Comparison of ENCODE assay signal across 13 cellular contexts in the genomic region with DNA sequence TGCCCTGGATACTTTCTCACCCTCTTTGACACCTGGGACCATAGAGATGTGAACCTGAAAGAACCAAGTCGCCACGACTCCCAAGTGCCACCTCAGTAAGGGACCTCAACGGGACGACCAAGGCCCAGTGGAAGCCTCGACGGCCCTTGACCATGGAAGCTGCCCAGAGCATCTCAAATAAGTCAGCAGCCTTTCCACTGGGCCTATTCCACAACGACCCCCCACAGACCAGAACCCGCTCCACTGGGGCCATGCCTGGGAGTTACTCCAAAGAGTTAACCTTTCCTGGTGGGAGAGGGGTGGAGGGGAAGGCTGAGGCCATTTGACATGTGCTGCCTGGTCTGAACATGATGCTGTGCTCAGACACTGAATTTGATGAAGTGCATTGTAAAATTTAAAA.
DNase-seq lines count a peak whose midpoint lies in the region; ATAC-seq and TF ChIP-seq lines count a peak whose summit lies in the region.
"Had no signal": no experiment of that assay in that cellular context is flagged by ENCODE, and none has a peak within 500 bp of the region (broad histone marks: within the 10 kb centered on the region; RNA-seq: fewer than 3 reads in every experiment).

No MANE protein-coding gene starts in this region.

- no peaks in the 10 kb centered on the region for H3K27me3 Mint-ChIP-seq in activated CD4-positive, alpha-beta T cell treated with anti-CD3 and anti-CD28 coated beads for 36 hours
- H3K27me3 Mint-ChIP-seq in CD8-positive, alpha-beta T cell (ENCODE audit: low read depth) = no peaks in the 10 kb centered on the region
- H3K27me3 Mint-ChIP-seq in brain = peaks cover 4% of the 10 kb centered on the region

- H3K4me2 ChIP-seq in osteoblast (ENCODE audit: insufficient read depth, low read length) = no peak overlapping the region

- 81 to 91% (median 88%) methylated on average over 8 of the region's 8 CpGs for WGBS in stomach, 5 donors

- intact Hi-C loops in activated CD4-positive, alpha-beta T cell treated with anti-CD3 and anti-CD28 coated beads for 36 hours (cut with DNase I, micrococcal nuclease) = loop anchor here in 1 of 2 experiments (2.0 kb wide), 1 partner anchor 147 kb away; the partner anchor contains the start of gene KLHL29
- intact Hi-C loops in CD8-positive, alpha-beta T cell (cut with DNase I, micrococcal nuclease) = loop anchor here in 1 of 2 experiments (5.0 kb wide), 1 partner anchor 155 kb away; no protein-coding TSS in a partner anchor
- intact Hi-C loops in stomach (cut with DNase I; ENCODE audit: low total_unique reads) = no loop called here

- peak overlapping the region; percentile 49 for H3K27ac ChIP-seq in CD8-positive, alpha-beta T cell (ENCODE audit: low read depth, low read length)
- no peak overlapping the region for H3K27ac ChIP-seq in osteoblast (ENCODE audit: low read depth, low read length)
- peak overlapping the region in 1 of 5 donors; percentile 78 for H3K27ac ChIP-seq in stomach
- H3K27ac ChIP-seq: left ventricle myocardium inferior, testis had no signal

- H3K36me3 ChIP-seq in CD8-positive, alpha-beta T cell (ENCODE audit: insufficient read depth, low read length) = no peaks in the 10 kb centered on the region
- H3K36me3 ChIP-seq in osteoblast (ENCODE audit: insufficient read depth, low read length) = no peaks in the 10 kb centered on the region
- H3K36me3 ChIP-seq in stomach = no peaks in the 10 kb centered on the region
- H3K36me3 ChIP-seq: left ventricle myocardium inferior had no signal

- peaks cover 50% of the 10 kb centered on the region for H3K4me1 ChIP-seq in CD8-positive, alpha-beta T cell (ENCODE audit: insufficient read depth, low read length)
- H3K4me1 ChIP-seq in osteoblast (ENCODE audit: insufficient read depth, low read length) (no peaks in the 10 kb centered on the region), stomach (peaks cover 0 to 21% (median 5%) of the 10 kb centered on the region in 4 donors)
- H3K4me1 ChIP-seq: left ventricle myocardium inferior had no signal

- H3K79me2 ChIP-seq in osteoblast (ENCODE audit: insufficient read depth, low read length) = no peaks in the 10 kb centered on the region

- TF ChIP-seq POLR2A in stomach (IDR thresholded peaks at IDR 0.05) = no peak

- H3K4me1 Mint-ChIP-seq in activated CD4-positive, alpha-beta T cell treated with anti-CD3 and anti-CD28 coated beads for 36 hours = peaks cover 32% of the 10 kb centered on the region
- peaks cover 47% of the 10 kb centered on the region for H3K4me1 Mint-ChIP-seq in CD8-positive, alpha-beta T cell (ENCODE audit: low read depth)
- peaks cover 88% of the 10 kb centered on the region for H3K4me1 Mint-ChIP-seq in brain

- no peaks in the 10 kb centered on the region for H3K9me3 Mint-ChIP-seq in activated CD4-positive, alpha-beta T cell treated with anti-CD3 and anti-CD28 coated beads for 36 hours (ENCODE audit: low read depth)
- H3K9me3 Mint-ChIP-seq in CD8-positive, alpha-beta T cell = no peaks in the 10 kb centered on the region
- peaks cover 0 to 3% (median 0%) of the 10 kb centered on the region in 5 experiments for H3K9me3 Mint-ChIP-seq in brain

- no peak for TF ChIP-seq CTCF in CD8-positive, alpha-beta T cell (IDR thresholded peaks at IDR 0.05)
- no peak for TF ChIP-seq CTCF in brain (conservative IDR thresholded peaks at IDR 0.05)
- no peak for TF ChIP-seq CTCF in osteoblast (IDR thresholded peaks at IDR 0.05; ENCODE audit: extremely low read depth, low read depth, low read length)
- no peak for TF ChIP-seq CTCF in stomach (IDR thresholded peaks at IDR 0.05)

- no peak for TF ChIP-seq EP300 in stomach (IDR thresholded peaks at IDR 0.05)

- peak overlapping the region; percentile 97 for H3K27ac Mint-ChIP-seq in activated CD4-positive, alpha-beta T cell treated with anti-CD3 and anti-CD28 coated beads for 36 hours
- H3K27ac Mint-ChIP-seq in CD8-positive, alpha-beta T cell = peak overlapping the region; percentile 96
- H3K27ac Mint-ChIP-seq in brain = peak overlapping the region; percentile 6 to 96 (median 65)

- no peaks in the 10 kb centered on the region for H4K20me1 ChIP-seq in osteoblast (ENCODE audit: insufficient read depth, low read length)

- peak overlapping the region; percentile 79 for H3K4me3 Mint-ChIP-seq in activated CD4-positive, alpha-beta T cell treated with anti-CD3 and anti-CD28 coated beads for 36 hours
- peak overlapping the region; percentile 88 for H3K4me3 Mint-ChIP-seq in CD8-positive, alpha-beta T cell
- no peak overlapping the region for H3K4me3 Mint-ChIP-seq in brain

- no peaks in the 10 kb centered on the region for H3K36me3 Mint-ChIP-seq in activated CD4-positive, alpha-beta T cell treated with anti-CD3 and anti-CD28 coated beads for 36 hours (ENCODE audit: low read depth)
- no peaks in the 10 kb centered on the region for H3K36me3 Mint-ChIP-seq in CD8-positive, alpha-beta T cell
- H3K36me3 Mint-ChIP-seq in brain = no peaks in the 10 kb centered on the region

- CTCF ChIA-PET in activated CD4-positive, alpha-beta T cell treated with anti-CD3 and anti-CD28 coated beads for 36 hours (lab: Charles Lee) = interaction anchor here (0.6 to 1.0 kb wide), 2 partner anchors 11 to 132 kb away, joined by 3 to 4 read pairs; no protein-coding TSS in a partner anchor
- CTCF ChIA-PET in CD8-positive, alpha-beta T cell (lab: Charles Lee) = no interaction called here

- H3K9me3 ChIP-seq in CD8-positive, alpha-beta T cell (ENCODE audit: low read length) = no peaks in the 10 kb centered on the region
- no peaks in the 10 kb centered on the region for H3K9me3 ChIP-seq in osteoblast (ENCODE audit: low read depth, low read length)
- H3K9me3 ChIP-seq in stomach = no peaks in the 10 kb centered on the region
- H3K9me3 ChIP-seq: left ventricle myocardium inferior, testis had no signal

- ATAC-seq in activated CD4-positive, alpha-beta T cell treated with anti-CD3 and anti-CD28 coated beads for 36 hours = no peak
- ATAC-seq in CD8-positive, alpha-beta T cell = no peak

- POLR2A ChIA-PET in activated CD4-positive, alpha-beta T cell treated with anti-CD3 and anti-CD28 coated beads for 36 hours (lab: Charles Lee) = no interaction called here
- POLR2A ChIA-PET in CD8-positive, alpha-beta T cell (lab: Charles Lee) = interaction anchor here (1.0 kb wide), 1 partner anchor 11 kb away, joined by 3 read pairs; no protein-coding TSS in a partner anchor

- peak overlapping the region; percentile 68 for H3K4me3 ChIP-seq in CD8-positive, alpha-beta T cell (ENCODE audit: low read depth, low read length)
- H3K4me3 ChIP-seq in osteoblast (ENCODE audit: insufficient read depth, low read length) (no peak overlapping the region), stomach (no peak overlapping the region)
- H3K4me3 ChIP-seq: left ventricle myocardium inferior, testis had no signal

- no peaks in the 10 kb centered on the region for H3K27me3 ChIP-seq in CD8-positive, alpha-beta T cell (ENCODE audit: insufficient read depth, low read length)
- H3K27me3 ChIP-seq in osteoblast (ENCODE audit: insufficient read depth, low read length) (no peaks in the 10 kb centered on the region), stomach (no peaks in the 10 kb centered on the region)
- H3K27me3 ChIP-seq: testis had no signal

- no peak overlapping the region for H2AFZ ChIP-seq in osteoblast (ENCODE audit: low read length)

- no peak for DNase-seq in activated CD4-positive, alpha-beta T cell treated with anti-CD3 and anti-CD28 coated beads for 36 hours
- no peak for DNase-seq in activated CD4-positive, alpha-beta T cell treated with anti-CD3 and anti-CD28 coated beads for 4 hours
- DNase-seq in CD8-positive, alpha-beta T cell = no peak
- peak; percentile 59 for DNase-seq in osteoblast (ENCODE audit: insufficient read length, low spot score, missing footprints)
- no peak for DNase-seq in D341Med (ENCODE audit: low spot score)
- DNase-seq in stomach = no peak
- no peak for DNase-seq in NCI-H128 (lab: John Stamatoyannopoulos, UW; ENCODE audit: unreplicated experiment)
- DNase-seq: 8988T, activated gamma-delta T cell, left ventricle myocardium inferior, SIG-M5, testis had no signal

Comparison
In these comparisons a context has a peak if more than half of its experiments do, and no peak if none do; other contexts are left out.
1. H3K4me3 Mint-ChIP-seq: peak in activated CD4-positive, alpha-beta T cell treated with anti-CD3 and anti-CD28 coated beads for 36 hours (single experiment) and CD8-positive, alpha-beta T cell (single experiment); none in brain (0 of 5).
2. Peak in every context shown above with its lines, with median percentiles within 50 percentile points of each other: H3K27ac Mint-ChIP-seq.